Comparison of ENCODE assay signal across 23 cellular contexts in genomic region chr11:48193876-48194275, GRCh38. TPM values are rescaled to one million over a fixed set of nuclear protein-coding genes. Genes with fewer than 3 reads are reported as not detected.
A peak's percentile ranks its signal among the peaks of the same experiment; 100 is the strongest.
DNase-seq lines count a peak whose midpoint lies in the region; ATAC-seq and TF ChIP-seq lines count a peak whose summit lies in the region.
"Had no signal": no experiment of that assay in that cellular context is flagged by ENCODE, and none has a peak within 500 bp of the region (broad histone marks: within the 10 kb centered on the region; RNA-seq: fewer than 3 reads in every experiment).

No MANE protein-coding gene starts in this region.

- H3K27ac ChIP-seq in brain microvascular endothelial cell = peak overlapping the region; percentile 76
- H3K27ac ChIP-seq in mesenchymal stem cell (ENCODE audit: low read length, poor library complexity, severe bottlenecking) = no peak overlapping the region
- H3K27ac ChIP-seq in neuronal stem cell (replicated peaks; ENCODE audit: low read length) = no peak overlapping the region
- H3K27ac ChIP-seq: coronary artery, parathyroid adenoma, suprapubic skin, vagina had no signal

- H3K36me3 ChIP-seq in brain microvascular endothelial cell (replicated peaks) (no peaks in the 10 kb centered on the region), mesenchymal stem cell (ENCODE audit: control insufficient read depth in 1 of 2, insufficient read depth in 2 of 2, low read depth in 1 of 2, low read length in 2 of 2) (no peaks in the 10 kb centered on the region), neuronal stem cell (replicated peaks in 1 of 2; ENCODE audit: control insufficient read depth in 2 of 2, insufficient read depth in 2 of 2, low read length in 2 of 2) (no peaks in the 10 kb centered on the region)
- H3K36me3 ChIP-seq: suprapubic skin, vagina had no signal

- H2BK15ac ChIP-seq in mesenchymal stem cell (ENCODE audit: low read depth, poor library complexity, severe bottlenecking) (no peak overlapping the region), neuronal stem cell (ENCODE audit: low read length) (no peak overlapping the region)

- H3K14ac ChIP-seq in mesenchymal stem cell (ENCODE audit: low read length in 2 of 2) (no peak overlapping the region), neuronal stem cell (ENCODE audit: low read length) (no peak overlapping the region)

- ATAC-seq in HG03354 (IDR thresholded peaks at IDR 0.05; ENCODE audit: poor library complexity, severe bottlenecking, unreplicated experiment) (no peak), GM21619 (IDR thresholded peaks at IDR 0.05; ENCODE audit: unreplicated experiment) (no peak)
- ATAC-seq: HepG2, sciatic nerve had no signal

- H3K18ac ChIP-seq in mesenchymal stem cell (ENCODE audit: low read depth in 1 of 2, low read length in 2 of 2) (no peak overlapping the region), neuronal stem cell (ENCODE audit: low read length) (no peak overlapping the region)

- H3K9ac ChIP-seq in mesenchymal stem cell (ENCODE audit: low read length) (no peak overlapping the region), neuronal stem cell (ENCODE audit: low read depth, low read length, poor library complexity) (no peak overlapping the region)
- H3K9ac ChIP-seq: parathyroid adenoma had no signal

- DNase-seq in AG09319 (ENCODE audit: extremely low read depth, low read depth) = peak; percentile 19
- DNase-seq in LHCN-M2 (ENCODE audit: low read depth) = peak; percentile 15
- DNase-seq in brain microvascular endothelial cell = peak; percentile 84
- DNase-seq in mesenchymal stem cell = peak; percentile 18
- no peak for DNase-seq in GF-D8 (lab: John Stamatoyannopoulos, UW)
- no peak for DNase-seq in neuronal stem cell (ENCODE audit: low spot score)
- DNase-seq: activated CD4-positive, alpha-beta T cell treated with anti-CD3 and anti-CD28 coated beads for 4 hours; activated naive CD8-positive, alpha-beta T cell treated with anti-CD3 and anti-CD28 coated beads for 36 hours; AML-193; DMS79 treated with DMSO at 0.1 percent for 48 hours; foreskin melanocyte; kidney glomerular epithelial cell; MM.1S; NCI-H1436; NCI-H524 treated with DMSO at 0.1 percent for 48 hours had no signal

- H3K23ac ChIP-seq in mesenchymal stem cell (ENCODE audit: low read length in 2 of 2) = no peak overlapping the region
- no peak overlapping the region for H3K23ac ChIP-seq in neuronal stem cell (ENCODE audit: low read depth, low read length, poor library complexity)

- TF ChIP-seq CTCF in AG09319 (IDR thresholded peaks at IDR 0.05; ENCODE audit: low read depth, low read length) = no peak
- no peak for TF ChIP-seq CTCF in brain microvascular endothelial cell (IDR thresholded peaks at IDR 0.05; ENCODE audit: low read depth, low read length, missing control alignments)

- H2AFZ ChIP-seq in mesenchymal stem cell (ENCODE audit: low read depth, low read length) = no peak overlapping the region
- H2AFZ ChIP-seq in neuronal stem cell (ENCODE audit: low read length) = no peak overlapping the region
- H2AFZ ChIP-seq: parathyroid adenoma had no signal

- H2AK5ac ChIP-seq in mesenchymal stem cell (ENCODE audit: low read length, severe bottlenecking) = no peak overlapping the region
- no peak overlapping the region for H2AK5ac ChIP-seq in neuronal stem cell (ENCODE audit: low read depth, low read length)

- H3K79me1 ChIP-seq in mesenchymal stem cell (replicated peaks; ENCODE audit: low read length, poor library complexity, severe bottlenecking) (no peaks in the 10 kb centered on the region), neuronal stem cell (ENCODE audit: low read depth, low read length) (peaks cover 2% of the 10 kb centered on the region)

- WGBS in mesenchymal stem cell = 80% methylated on average over 1 of the region's 2 CpGs
- WGBS in neuronal stem cell (ENCODE audit: extremely low coverage in 2 of 2, insufficient read length in 2 of 2, insufficient replicate concordance in 1 of 2), 2 donors = no CpG with 5 or more reads among the region's 2 CpGs

- H3K27me3 ChIP-seq in brain microvascular endothelial cell (replicated peaks) = no peaks in the 10 kb centered on the region
- no peaks in the 10 kb centered on the region for H3K27me3 ChIP-seq in mesenchymal stem cell (ENCODE audit: control insufficient read depth in 1 of 2, insufficient read depth in 1 of 2, low read length in 2 of 2)
- no peaks in the 10 kb centered on the region for H3K27me3 ChIP-seq in neuronal stem cell (ENCODE audit: control insufficient read depth in 3 of 3, insufficient read depth in 3 of 3, low read depth in 1 of 3, low read length in 3 of 3)
- H3K27me3 ChIP-seq: suprapubic skin, vagina had no signal

- H3K4ac ChIP-seq in mesenchymal stem cell (ENCODE audit: low read depth in 1 of 2, low read length in 2 of 2) (no peak overlapping the region), neuronal stem cell (ENCODE audit: low read length) (no peak overlapping the region)

- H2BK120ac ChIP-seq in mesenchymal stem cell (ENCODE audit: low read depth, low read length) (no peak overlapping the region), neuronal stem cell (ENCODE audit: low read depth, low read length) (no peak overlapping the region)

- H2BK5ac ChIP-seq in mesenchymal stem cell (ENCODE audit: low read depth, low read length, poor library complexity, severe bottlenecking) (no peak overlapping the region), neuronal stem cell (ENCODE audit: low read length) (no peak overlapping the region)

- H3K4me2 ChIP-seq in mesenchymal stem cell (ENCODE audit: low read length, poor library complexity, severe bottlenecking) (no peak overlapping the region), neuronal stem cell (ENCODE audit: insufficient read depth, low read length, poor library complexity, severe bottlenecking) (no peak overlapping the region)

- H3K4me3 ChIP-seq in brain microvascular endothelial cell (ENCODE audit: low read depth, low read length) (no peak overlapping the region), mesenchymal stem cell (ENCODE audit: insufficient read depth in 1 of 2, low read depth in 1 of 2, low read length in 2 of 2) (no peak overlapping the region), neuronal stem cell (ENCODE audit: low read length in 2 of 2) (no peak overlapping the region)
- H3K4me3 ChIP-seq: coronary artery, suprapubic skin, vagina had no signal

- H3K4me1 ChIP-seq in mesenchymal stem cell (ENCODE audit: control insufficient read depth, insufficient read depth, low read depth, low read length) (no peaks in the 10 kb centered on the region), neuronal stem cell (ENCODE audit: control insufficient read depth in 2 of 2, insufficient read depth in 1 of 2, low read depth in 1 of 2, low read length in 2 of 2) (no peaks in the 10 kb centered on the region)
- H3K4me1 ChIP-seq: parathyroid adenoma, suprapubic skin, vagina had no signal

- no peak overlapping the region for H2BK12ac ChIP-seq in mesenchymal stem cell (ENCODE audit: low read length in 2 of 2)
- no peak overlapping the region for H2BK12ac ChIP-seq in neuronal stem cell (ENCODE audit: low read length)

- H4K91ac ChIP-seq in mesenchymal stem cell (ENCODE audit: low read length) (no peak overlapping the region), neuronal stem cell (ENCODE audit: low read depth, low read length, poor library complexity) (no peak overlapping the region)

- H4K8ac ChIP-seq in mesenchymal stem cell (ENCODE audit: low read length) = no peak overlapping the region
- H4K8ac ChIP-seq in neuronal stem cell (ENCODE audit: low read depth, low read length) = no peak overlapping the region

- in situ Hi-C loops in brain microvascular endothelial cell (cut with HindIII; ENCODE audit: low pct_ligation_motif_present, low sequenced_read_pairs) = no loop called here

- H3K9me3 ChIP-seq in mesenchymal stem cell (ENCODE audit: control insufficient read depth, low read length) (peaks cover 19% of the 10 kb centered on the region), neuronal stem cell (replicated peaks in 1 of 2; ENCODE audit: control insufficient read depth in 2 of 2, insufficient read depth in 1 of 2, low read depth in 1 of 2, low read length in 2 of 2) (peaks cover 5 to 14% of the 10 kb centered on the region in 2 donors)
- H3K9me3 ChIP-seq: vagina had no signal

RNA-seq across cellular contexts. Expression of gene OR4B1, which starts 22.7 kb away (rescaled TPM):
- not detected in 2 replicates for total RNA-seq in LHCN-M2 (2014; rRNA removed)
- polyA plus RNA-seq in LHCN-M2 (2012) = not detected
- polyA plus RNA-seq in mesenchymal stem cell (2013, experiment 1 of 2) = not detected
- polyA plus RNA-seq in mesenchymal stem cell (2013, experiment 2 of 2) = not detected
- not detected for polyA plus RNA-seq in neuronal stem cell (2013, experiment 1 of 2)
- polyA plus RNA-seq in neuronal stem cell (2013, experiment 2 of 2) = not detected
- total RNA-seq: activated naive CD8-positive, alpha-beta T cell treated with anti-CD3 and anti-CD28 coated beads for 36 hours; HepG2; sciatic nerve; suprapubic skin; vagina had no signal
- polyA plus RNA-seq: HepG2 had no signal

RNA-seq across cellular contexts. Expression of gene OR4X2, which starts 51.0 kb away (rescaled TPM):
- total RNA-seq in LHCN-M2 (2014; rRNA removed) = not detected in 2 replicates
- not detected for polyA plus RNA-seq in LHCN-M2 (2012)
- not detected for polyA plus RNA-seq in mesenchymal stem cell (2013, experiment 1 of 2)
- polyA plus RNA-seq in mesenchymal stem cell (2013, experiment 2 of 2) = not detected
- not detected for polyA plus RNA-seq in neuronal stem cell (2013, experiment 1 of 2)
- not detected for polyA plus RNA-seq in neuronal stem cell (2013, experiment 2 of 2)
- total RNA-seq: activated naive CD8-positive, alpha-beta T cell treated with anti-CD3 and anti-CD28 coated beads for 36 hours; HepG2; sciatic nerve; suprapubic skin; vagina had no signal
- polyA plus RNA-seq: HepG2 had no signal

Comparison
In these comparisons a context has a peak if more than half of its experiments do, and no peak if none do; other contexts are left out.
1. DNase-seq: peak in AG09319 (single experiment), LHCN-M2 (single experiment), brain microvascular endothelial cell (single experiment) and mesenchymal stem cell (single experiment); none in GF-D8 (single experiment) and neuronal stem cell (single experiment).